ENCODE assay signal across 15 cellular contexts in the genomic region with DNA sequence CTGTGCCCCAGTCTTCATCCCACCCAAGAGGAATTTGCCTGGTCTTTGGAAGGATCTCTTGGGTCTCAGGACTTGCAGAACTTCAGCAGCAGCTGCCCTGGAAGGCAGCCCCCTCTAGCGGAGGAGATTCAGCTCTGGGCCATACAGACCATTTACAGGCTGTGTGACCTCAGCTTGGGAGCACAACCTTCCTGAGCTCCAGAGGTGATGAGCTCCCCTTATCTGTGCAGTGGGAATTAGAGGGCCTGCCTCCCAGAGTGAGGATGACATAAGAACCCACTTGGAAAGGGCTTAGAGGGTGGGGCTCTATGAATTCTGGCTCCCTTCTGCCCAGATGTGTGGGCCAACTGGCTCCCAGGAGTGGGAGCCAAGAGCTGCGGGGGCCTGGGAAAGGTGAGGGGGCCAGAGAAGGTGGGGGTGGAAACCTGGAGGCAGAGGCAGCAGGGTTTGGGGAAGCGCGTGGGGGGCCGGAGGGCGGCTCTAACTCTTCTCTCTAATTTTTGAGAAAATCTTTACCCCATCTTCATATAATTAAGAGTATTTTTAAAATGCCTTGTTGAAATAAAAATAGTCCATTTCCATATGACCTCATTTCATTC. TPM values are rescaled to one million over a fixed set of nuclear protein-coding genes. Genes with fewer than 3 reads are reported as not detected.
A peak's percentile ranks its signal among the peaks of the same experiment; 100 is the strongest.
DNase-seq lines count a peak whose midpoint lies in the region; ATAC-seq and TF ChIP-seq lines count a peak whose summit lies in the region.
"Had no signal": no experiment of that assay in that cellular context is flagged by ENCODE, and none has a peak within 500 bp of the region (broad histone marks: within the 10 kb centered on the region; RNA-seq: fewer than 3 reads in every experiment).

No MANE protein-coding gene starts in this region.

- no peaks in the 10 kb centered on the region for H3K27me3 Mint-ChIP-seq in activated CD4-positive, alpha-beta T cell treated with anti-CD3 and anti-CD28 coated beads, Interleukin-2, amount 10 ng/mL, durations not matched to agents 24 days and 14 days
- no peaks in the 10 kb centered on the region for H3K27me3 Mint-ChIP-seq in T-cell

- intact Hi-C loops in Right ventricle myocardium inferior (cut with DNase I) (no loop called here), upper lobe of right lung (cut with DNase I) (no loop called here)
- intact Hi-C loops in activated CD4-positive, alpha-beta T cell treated with anti-CD3 and anti-CD28 coated beads, Interleukin-2, amount 10 ng/mL, durations not matched to agents 24 days and 14 days (cut with micrococcal nuclease) = no loop called here

- no peaks in the 10 kb centered on the region for H3K36me3 Mint-ChIP-seq in activated CD4-positive, alpha-beta T cell treated with anti-CD3 and anti-CD28 coated beads, Interleukin-2, amount 10 ng/mL, durations not matched to agents 24 days and 14 days (ENCODE audit: low read depth)
- H3K36me3 Mint-ChIP-seq in T-cell = no peaks in the 10 kb centered on the region
- H3K36me3 Mint-ChIP-seq: stimulated activated memory B cell treated with anti-CD40 and anti-IgM and Interleukin-4, amounts not matched to agents 10 μg/mL and 1 μg/mL and 100 μg/mL, for 72 hours had no signal

- TF ChIP-seq CTCF in right atrium auricular region (IDR thresholded peaks at IDR 0.05) (peak in 1 of 2 donors; percentile 44), fibroblast of the aortic adventitia (IDR thresholded peaks at IDR 0.05; ENCODE audit: insufficient read depth, low read length) (peak; percentile 69), upper lobe of right lung (IDR thresholded peaks at IDR 0.05) (peak; percentile 13)

- H3K4me1 Mint-ChIP-seq in activated CD4-positive, alpha-beta T cell treated with anti-CD3 and anti-CD28 coated beads, Interleukin-2, amount 10 ng/mL, durations not matched to agents 24 days and 14 days = no peaks in the 10 kb centered on the region
- no peaks in the 10 kb centered on the region for H3K4me1 Mint-ChIP-seq in T-cell
- H3K4me1 Mint-ChIP-seq: stimulated activated memory B cell treated with anti-CD40 and anti-IgM and Interleukin-4, amounts not matched to agents 10 μg/mL and 1 μg/mL and 100 μg/mL, for 72 hours had no signal

- H3K4me3 Mint-ChIP-seq in activated CD4-positive, alpha-beta T cell treated with anti-CD3 and anti-CD28 coated beads, Interleukin-2, amount 10 ng/mL, durations not matched to agents 24 days and 14 days = no peak overlapping the region
- H3K4me3 Mint-ChIP-seq in T-cell = no peak overlapping the region
- H3K4me3 Mint-ChIP-seq: stimulated activated memory B cell treated with anti-CD40 and anti-IgM and Interleukin-4, amounts not matched to agents 10 μg/mL and 1 μg/mL and 100 μg/mL, for 72 hours had no signal

- DNase-seq in Right ventricle myocardium inferior (ENCODE audit: missing footprints) (no peak), right atrium auricular region (ENCODE audit: low spot score) (no peak), RPMI8226 (peak; percentile 40), fibroblast of the aortic adventitia (ENCODE audit: low read depth) (peak; percentile 63), upper lobe of right lung (no peak), T-cell (no peak)
- DNase-seq in activated CD4-positive, alpha-beta T cell treated with anti-CD3 and anti-CD28 coated beads, Interleukin-2, amount 10 ng/mL, durations not matched to agents 24 days and 14 days = no peak
- DNase-seq: gastrocnemius medialis, NCI-H2081 had no signal

- ATAC-seq in Right ventricle myocardium inferior = peak; percentile 70
- ATAC-seq in upper lobe of right lung = no peak
- no peak for ATAC-seq in GM18909 (IDR thresholded peaks at IDR 0.05; ENCODE audit: poor library complexity, unreplicated experiment)
- no peak for ATAC-seq in T-cell (replicated peaks in 1 of 4)
- ATAC-seq: gastrocnemius medialis; HCT116; stimulated activated memory B cell treated with anti-CD40 and anti-IgM and Interleukin-4, amounts not matched to agents 10 μg/mL and 1 μg/mL and 100 μg/mL, for 72 hours had no signal

- H3K27ac ChIP-seq in right atrium auricular region (no peak overlapping the region), upper lobe of right lung (no peak overlapping the region)
- H3K27ac ChIP-seq: ascending aorta, BLaER1, gastrocnemius medialis, SJSA1 had no signal

- H3K36me3 ChIP-seq in right atrium auricular region (no peaks in the 10 kb centered on the region), upper lobe of right lung (no peaks in the 10 kb centered on the region)
- H3K36me3 ChIP-seq: ascending aorta, BLaER1, gastrocnemius medialis, SJSA1 had no signal

- no peak overlapping the region for H3K27ac Mint-ChIP-seq in activated CD4-positive, alpha-beta T cell treated with anti-CD3 and anti-CD28 coated beads, Interleukin-2, amount 10 ng/mL, durations not matched to agents 24 days and 14 days
- no peak overlapping the region for H3K27ac Mint-ChIP-seq in T-cell
- H3K27ac Mint-ChIP-seq: stimulated activated memory B cell treated with anti-CD40 and anti-IgM and Interleukin-4, amounts not matched to agents 10 μg/mL and 1 μg/mL and 100 μg/mL, for 72 hours had no signal

- H3K4me3 ChIP-seq in right atrium auricular region = no peak overlapping the region
- H3K4me3 ChIP-seq in fibroblast of the aortic adventitia (ENCODE audit: low read depth, low read length) = no peak overlapping the region
- H3K4me3 ChIP-seq in upper lobe of right lung = no peak overlapping the region
- H3K4me3 ChIP-seq: ascending aorta, BLaER1, gastrocnemius medialis, SJSA1 had no signal

- H3K27me3 ChIP-seq in right atrium auricular region (no peaks in the 10 kb centered on the region), upper lobe of right lung (no peaks in the 10 kb centered on the region)
- H3K27me3 ChIP-seq: ascending aorta, gastrocnemius medialis, SJSA1 had no signal

- H3K9me3 Mint-ChIP-seq in activated CD4-positive, alpha-beta T cell treated with anti-CD3 and anti-CD28 coated beads, Interleukin-2, amount 10 ng/mL, durations not matched to agents 24 days and 14 days = no peaks in the 10 kb centered on the region
- no peaks in the 10 kb centered on the region for H3K9me3 Mint-ChIP-seq in T-cell
- H3K9me3 Mint-ChIP-seq: stimulated activated memory B cell treated with anti-CD40 and anti-IgM and Interleukin-4, amounts not matched to agents 10 μg/mL and 1 μg/mL and 100 μg/mL, for 72 hours had no signal

- CTCF ChIA-PET in T-cell (lab: Charles Lee) = no interaction called here

- H3K4me1 ChIP-seq in right atrium auricular region = no peaks in the 10 kb centered on the region
- H3K4me1 ChIP-seq in upper lobe of right lung = no peaks in the 10 kb centered on the region
- H3K4me1 ChIP-seq: ascending aorta, gastrocnemius medialis had no signal

- no peaks in the 10 kb centered on the region for H3K9me3 ChIP-seq in right atrium auricular region
- H3K9me3 ChIP-seq in upper lobe of right lung = no peaks in the 10 kb centered on the region
- H3K9me3 ChIP-seq: ascending aorta, BLaER1, gastrocnemius medialis, SJSA1 had no signal

- POLR2A ChIA-PET in T-cell (lab: Charles Lee) = no interaction called here

RNA-seq across cellular contexts. Expression of a gene that starts 21.4 kb away (rescaled TPM):
- total RNA-seq in Right ventricle myocardium inferior (3.5 TPM), right atrium auricular region (1 to 10 TPM; 1.8 to 2.6 TPM), fibroblast of the aortic adventitia (ENCODE audit: low replicate concordance) (3.8 and 24.9 TPM in 2 replicates), upper lobe of right lung (6.0 TPM), T-cell (under 1 TPM in 3 of 5 donors, not detected in 2; 0.06 to 0.20 (median 0.12) TPM)
- total RNA-seq in activated CD4-positive, alpha-beta T cell treated with anti-CD3 and anti-CD28 coated beads, Interleukin-2, amount 10 ng/mL, durations not matched to agents 24 days and 14 days = not detected in 2 replicates

Comparison
In these comparisons a context has a peak if more than half of its experiments do, and no peak if none do; other contexts are left out.
1. DNase-seq: peak in RPMI8226 (single experiment) and fibroblast of the aortic adventitia (single experiment); none in Right ventricle myocardium inferior (single experiment), right atrium auricular region (single experiment), upper lobe of right lung (single experiment), activated CD4-positive, alpha-beta T cell treated with anti-CD3 and anti-CD28 coated beads, Interleukin-2, amount 10 ng/mL, durations not matched to agents 24 days and 14 days (single experiment) and T-cell (0 of 34).